ENCODE assay signal across 20 cellular contexts in the genomic region with DNA sequence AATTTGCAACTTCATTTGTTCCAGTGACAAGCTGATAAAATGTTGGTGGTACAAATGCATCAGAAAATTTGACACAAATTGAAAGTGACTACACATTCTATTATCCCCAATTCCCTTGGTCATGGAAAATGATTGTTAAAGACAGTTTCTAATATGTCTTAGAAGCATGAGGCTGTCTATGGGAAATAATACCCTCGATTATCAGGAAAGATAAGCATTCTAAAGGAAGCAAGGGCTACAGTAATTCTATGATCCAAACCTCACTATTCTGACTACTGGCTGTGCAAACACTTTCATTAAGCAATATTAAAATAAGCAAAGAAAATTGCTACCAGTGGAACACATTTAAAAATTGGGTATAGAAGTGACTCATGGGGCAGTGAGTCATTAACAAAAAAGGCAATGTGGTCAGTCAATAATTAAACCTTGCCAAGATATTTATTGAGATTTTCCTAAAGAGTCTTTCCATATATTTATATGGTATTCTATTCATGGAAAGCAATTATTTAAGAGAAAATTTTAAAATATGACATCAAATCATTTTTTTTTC.
DNase-seq lines count a peak whose midpoint lies in the region; ATAC-seq, FAIRE-seq and TF ChIP-seq lines count a peak whose summit lies in the region.
"Had no signal": no experiment of that assay in that cellular context is flagged by ENCODE, and none has a peak within 500 bp of the region (broad histone marks: within the 10 kb centered on the region; RNA-seq: fewer than 3 reads in every experiment).

No MANE protein-coding gene starts in this region.

- peaks cover 14% of the 10 kb centered on the region for H3K4me1 ChIP-seq in astrocyte (ENCODE audit: insufficient read depth, low read length)
- no peaks in the 10 kb centered on the region for H3K4me1 ChIP-seq in left ventricle myocardium inferior
- no peaks in the 10 kb centered on the region for H3K4me1 ChIP-seq in BE2C
- H3K4me1 ChIP-seq: body of pancreas had no signal

- no peak for FAIRE-seq in astrocyte (lab: Jason Lieb, UNC)
- FAIRE-seq: D721Med had no signal

- no peak overlapping the region for H3K27ac ChIP-seq in astrocyte (ENCODE audit: low read depth, low read length)
- no peak overlapping the region for H3K27ac ChIP-seq in left ventricle myocardium inferior (replicated peaks)
- H3K27ac ChIP-seq: body of pancreas had no signal

- H3K27me3 Mint-ChIP-seq in astrocyte (ENCODE audit: low read depth, unreplicated experiment): no peaks in the 10 kb centered on the region
- H3K27me3 Mint-ChIP-seq: activated B cell treated with CpG ODN at 0.5 μM for 24 hours; activated CD8-positive, alpha-beta memory T cell treated with anti-CD3 and anti-CD28 coated beads, Interleukin-2, amount 10 ng/mL, durations not matched to agents 7 days and 5 days; T-cell; type B pancreatic cell had no signal

- no peak overlapping the region for H3K9ac ChIP-seq in astrocyte (ENCODE audit: low read length)

- no peaks in the 10 kb centered on the region for H3K79me2 ChIP-seq in astrocyte (ENCODE audit: insufficient read depth, low read length)

- H4K20me1 ChIP-seq in astrocyte (ENCODE audit: insufficient read depth, low read length): no peaks in the 10 kb centered on the region

- no peaks in the 10 kb centered on the region for H3K36me3 Mint-ChIP-seq in astrocyte (ENCODE audit: low read depth, unreplicated experiment)
- H3K36me3 Mint-ChIP-seq: activated CD8-positive, alpha-beta memory T cell treated with anti-CD3 and anti-CD28 coated beads, Interleukin-2, amount 10 ng/mL, durations not matched to agents 7 days and 5 days; T-cell; type B pancreatic cell had no signal

- peak overlapping the region; percentile 4 for H3K4me2 ChIP-seq in astrocyte (ENCODE audit: low read length)

- H3K27me3 ChIP-seq in astrocyte (ENCODE audit: insufficient read depth, low read length) (no peaks in the 10 kb centered on the region), left ventricle myocardium inferior (ENCODE audit: low read depth) (no peaks in the 10 kb centered on the region), BE2C (no peaks in the 10 kb centered on the region)
- H3K27me3 ChIP-seq: body of pancreas had no signal

- intact Hi-C loops in left ventricle myocardium inferior (cut with micrococcal nuclease): no loop called here

- DNase-seq in AG20443 (ENCODE audit: low spot score): peak; percentile 20
- peak; percentile 68 for DNase-seq in astrocyte (ENCODE audit: low read depth)
- DNase-seq in fibroblast of villous mesenchyme (ENCODE audit: low read depth): peak; percentile 5
- no peak for DNase-seq in left ventricle myocardium inferior
- DNase-seq in BE2C: no peak
- DNase-seq: activated B cell treated with CpG ODN at 0.5 μM for 24 hours; activated CD8-positive, alpha-beta memory T cell treated with anti-CD3 and anti-CD28 coated beads, Interleukin-2, amount 10 ng/mL, durations not matched to agents 7 days and 5 days; activated gamma-delta T cell treated with Interleukin-2 at 50 U/mL for 16 hours; body of pancreas; effector CD8-positive, alpha-beta T cell; islet precursor cell; NCI-H2081; NCI-H69; stimulated activated CD4-positive, alpha-beta T cell treated with anti-CD3 and anti-CD28 coated beads, Interleukin-4, amount 100 ng/mL, for 4 hours; T-cell had no signal

- H3K4me3 ChIP-seq in astrocyte (ENCODE audit: insufficient read depth, low read depth, low read length): no peak overlapping the region
- H3K4me3 ChIP-seq in fibroblast of villous mesenchyme (ENCODE audit: low read depth, low read length): no peak overlapping the region
- no peak overlapping the region for H3K4me3 ChIP-seq in left ventricle myocardium inferior
- no peak overlapping the region for H3K4me3 ChIP-seq in BE2C (ENCODE audit: low read depth, low read length)
- H3K4me3 ChIP-seq: body of pancreas had no signal

- H3K9me3 Mint-ChIP-seq in astrocyte (ENCODE audit: unreplicated experiment): no peaks in the 10 kb centered on the region
- H3K9me3 Mint-ChIP-seq: activated B cell treated with CpG ODN at 0.5 μM for 24 hours, type B pancreatic cell had no signal

- no peaks in the 10 kb centered on the region for H3K36me3 ChIP-seq in astrocyte (ENCODE audit: insufficient read depth, low read length)
- no peaks in the 10 kb centered on the region for H3K36me3 ChIP-seq in left ventricle myocardium inferior
- no peaks in the 10 kb centered on the region for H3K36me3 ChIP-seq in BE2C

- H3K9me3 ChIP-seq in astrocyte (ENCODE audit: insufficient read depth, low read depth, low read length): no peaks in the 10 kb centered on the region
- no peaks in the 10 kb centered on the region for H3K9me3 ChIP-seq in left ventricle myocardium inferior (replicated peaks)
- no peaks in the 10 kb centered on the region for H3K9me3 ChIP-seq in BE2C
- H3K9me3 ChIP-seq: body of pancreas had no signal

- H3K27ac Mint-ChIP-seq in astrocyte (ENCODE audit: unreplicated experiment): no peak overlapping the region
- H3K27ac Mint-ChIP-seq: activated B cell treated with CpG ODN at 0.5 μM for 24 hours; activated CD8-positive, alpha-beta memory T cell treated with anti-CD3 and anti-CD28 coated beads, Interleukin-2, amount 10 ng/mL, durations not matched to agents 7 days and 5 days; T-cell; type B pancreatic cell had no signal

- H2AFZ ChIP-seq in astrocyte (ENCODE audit: low read depth, low read length): no peak overlapping the region

- ATAC-seq in HG03196 (IDR thresholded peaks at IDR 0.05; ENCODE audit: unreplicated experiment) (peak; percentile 51), HG03439 (IDR thresholded peaks at IDR 0.05; ENCODE audit: unreplicated experiment) (no peak), GM18519 (IDR thresholded peaks at IDR 0.05; ENCODE audit: low FRiP score, unreplicated experiment) (no peak)
- ATAC-seq: activated CD8-positive, alpha-beta memory T cell treated with anti-CD3 and anti-CD28 coated beads, Interleukin-2, amount 10 ng/mL, durations not matched to agents 7 days and 5 days; body of pancreas; T-cell had no signal

- peaks cover 11% of the 10 kb centered on the region for H3K4me1 Mint-ChIP-seq in astrocyte (ENCODE audit: low read depth, unreplicated experiment)
- H3K4me1 Mint-ChIP-seq: activated B cell treated with CpG ODN at 0.5 μM for 24 hours; activated CD8-positive, alpha-beta memory T cell treated with anti-CD3 and anti-CD28 coated beads, Interleukin-2, amount 10 ng/mL, durations not matched to agents 7 days and 5 days; T-cell had no signal

- H3K4me3 Mint-ChIP-seq in astrocyte (ENCODE audit: unreplicated experiment): no peak overlapping the region
- H3K4me3 Mint-ChIP-seq: activated B cell treated with CpG ODN at 0.5 μM for 24 hours; activated CD8-positive, alpha-beta memory T cell treated with anti-CD3 and anti-CD28 coated beads, Interleukin-2, amount 10 ng/mL, durations not matched to agents 7 days and 5 days; T-cell; type B pancreatic cell had no signal

- TF ChIP-seq CTCF in astrocyte (IDR thresholded peaks at IDR 0.05; ENCODE audit: insufficient read depth, low read depth, low read length) (no peak), fibroblast of villous mesenchyme (IDR thresholded peaks at IDR 0.05; ENCODE audit: insufficient read depth, low read depth, low read length) (no peak), left ventricle myocardium inferior (IDR thresholded peaks at IDR 0.05; ENCODE audit: borderline replicate concordance) (no peak), BE2C (IDR thresholded peaks at IDR 0.05; ENCODE audit: low read depth, low read length) (no peak)

Comparison
In these comparisons a context has a peak if more than half of its experiments do, and no peak if none do; other contexts are left out.
1. DNase-seq: peak in AG20443 (single experiment), astrocyte (single experiment) and fibroblast of villous mesenchyme (single experiment); none in left ventricle myocardium inferior (single experiment) and BE2C (single experiment).